8 cellular contexts compared by ENCODE assay signal in the genomic region with DNA sequence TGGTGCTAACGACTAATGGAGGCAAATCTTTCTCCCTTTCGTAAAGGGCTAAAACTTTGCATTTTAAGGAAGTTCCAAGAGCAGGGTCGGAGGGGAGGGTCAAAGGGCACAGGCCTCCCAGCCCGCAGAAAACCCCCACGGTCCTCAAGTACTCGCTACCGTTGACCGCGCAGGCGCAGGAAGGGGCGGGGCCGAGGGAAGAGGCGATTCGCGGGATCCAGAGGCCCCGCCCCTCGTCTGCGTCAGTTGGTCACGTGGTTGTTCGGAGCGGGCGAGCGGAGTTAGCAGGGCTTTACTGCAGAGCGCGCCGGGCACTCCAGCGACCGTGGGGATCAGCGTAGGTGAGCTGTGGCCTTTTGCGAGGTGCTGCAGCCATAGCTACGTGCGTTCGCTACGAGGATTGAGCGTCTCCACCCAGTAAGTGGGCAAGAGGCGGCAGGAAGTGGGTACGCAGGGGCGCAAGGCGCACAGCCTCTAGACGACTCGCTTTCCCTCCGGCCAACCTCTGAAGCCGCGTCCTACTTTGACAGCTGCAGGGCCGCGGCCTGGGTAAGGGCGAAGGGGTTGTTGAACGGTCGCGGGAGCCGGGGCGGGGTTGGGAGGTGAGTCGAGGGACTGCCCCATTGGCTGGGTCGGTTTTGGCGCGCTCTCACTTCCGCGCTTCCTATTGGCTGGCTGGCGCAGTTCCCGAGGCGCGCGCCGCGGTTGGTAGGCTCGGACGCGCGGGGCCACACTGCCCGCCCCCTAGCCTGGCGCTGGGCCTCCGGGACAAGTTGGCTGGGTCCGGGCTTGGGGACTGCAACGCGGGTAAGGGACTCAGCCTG. TPM values are rescaled to one million over a fixed set of nuclear protein-coding genes. Genes with fewer than 3 reads are reported as not detected.
A peak's percentile ranks its signal among the peaks of the same experiment; 100 is the strongest.
DNase-seq lines count a peak whose midpoint lies in the region; ATAC-seq and TF ChIP-seq lines count a peak whose summit lies in the region.

A gene (plus strand): TSS at position 242 of the 824 bp plus-strand sequence. CDS start 2,310 bp downstream, outside the sequence.

- peak; percentile 87 for ATAC-seq in GM19043 (IDR thresholded peaks at IDR 0.05; ENCODE audit: low read depth, unreplicated experiment)
- ATAC-seq in HG03354 (IDR thresholded peaks at IDR 0.05; ENCODE audit: poor library complexity, severe bottlenecking, unreplicated experiment), result peak; percentile 92

- H3K9me3 ChIP-seq in spleen, result no peaks in the 10 kb centered on the region

- no peaks in the 10 kb centered on the region for H3K36me3 ChIP-seq in spleen

- intact Hi-C loops in spleen (cut with DNase I; ENCODE audit: low total_unique reads), result loop anchor here (10.0 kb wide), 1 partner anchor 50 kb away; no protein-coding TSS in a partner anchor

- DNase-seq in AG20443 (ENCODE audit: low spot score) (peak; percentile 97), NCI-H446 (lab: John Stamatoyannopoulos, UW) (peak; percentile 95 to 97), inferior parietal cortex (ENCODE audit: extremely low spot score) (peak; percentile 96), spleen (peak; percentile 100)
- DNase-seq in activated CD4-positive, CD25-positive, alpha-beta regulatory T cell treated with anti-CD3 and anti-CD28 coated beads, Interleukin-2, amount 50 U/mL, for 16 hours (ENCODE audit: low read depth, low spot score), result peak; percentile 97
- peak; percentile 94 for DNase-seq in central memory CD4-positive, alpha-beta T cell

- peak within 1 kb of the TSS; percentile 77 to 98 (median 95) for H3K27ac ChIP-seq in spleen

- H3K4me1 ChIP-seq in spleen, result peaks cover 10 to 55% (median 34%) of the 10 kb centered on the region in 6 donors

- peak within 1 kb of the TSS; percentile 85 to 100 (median 100) for H3K4me3 ChIP-seq in spleen

- peak in 1 of 11 experiments; percentile 14 for TF ChIP-seq CTCF in spleen (IDR thresholded peaks at IDR 0.05 in 8 of 11, conservative IDR thresholded peaks at IDR 0.05 in 3 of 11)

- WGBS in spleen, 5 donors, result 0 to 1% (median 0%) methylated on average over 35 to 75 of the region's 75 CpGs

- no peaks in the 10 kb centered on the region for H3K27me3 ChIP-seq in spleen (replicated peaks in 1 of 7)

- peak in 1 of 3 donors; percentile 22 for TF ChIP-seq POLR2A in spleen (IDR thresholded peaks at IDR 0.05)

RNA-seq across cellular contexts. Expression of the gene that starts here (rescaled TPM):
- 10 to 100 TPM; 11.1 to 32.3 (median 16.7) TPM for total RNA-seq in spleen
- 10 to 100 TPM; 12.4 to 17.3 (median 13.9) TPM for polyA plus RNA-seq in spleen

Comparison
In these comparisons a context has a peak if more than half of its experiments do, and no peak if none do; other contexts are left out.
1. Peak in every context shown above with its lines: DNase-seq, ATAC-seq, H3K4me3 ChIP-seq and H3K27ac ChIP-seq.